ENCODE assay signal across 28 cellular contexts in genomic region chr17:60043846-60044245, GRCh38.
"Had no signal": no experiment of that assay in that cellular context is flagged by ENCODE, and none has a peak within 500 bp of the region (broad histone marks: within the 10 kb centered on the region; RNA-seq: fewer than 3 reads in every experiment).

No MANE protein-coding gene starts in this region.

- H3K27ac Mint-ChIP-seq: immature natural killer cell; nephron; progenitor cell of endocrine pancreas; stimulated activated naive CD8-positive, alpha-beta T cell treated with anti-CD3 and anti-CD28 coated beads, Interleukin-15, Interleukin-2, amounts not matched to agents 100 ng/mL and 50 ng/mL, for 24 hours; type B pancreatic cell had no signal

- H3K27me3 ChIP-seq: left lung, right atrium auricular region, suprapubic skin, tibial artery, vagina had no signal

- H3K27ac ChIP-seq: left lung, lower lobe of right lung, parathyroid adenoma, right atrium auricular region, skin epidermis, suprapubic skin, thoracic aorta, tibial artery, vagina had no signal

- H3K9me3 Mint-ChIP-seq: immature natural killer cell; naive thymus-derived CD8-positive, alpha-beta T cell; nephron; neural crest cell; stimulated activated naive CD8-positive, alpha-beta T cell treated with anti-CD3 and anti-CD28 coated beads, Interleukin-15, Interleukin-2, amounts not matched to agents 100 ng/mL and 50 ng/mL, for 24 hours; type B pancreatic cell had no signal

- H2AFZ ChIP-seq: parathyroid adenoma had no signal

- H3K4me3 ChIP-seq: left lung, lower lobe of right lung, right atrium auricular region, skin epidermis, suprapubic skin, thoracic aorta, tibial artery, vagina had no signal

- H3K4me1 ChIP-seq: left lung, lower lobe of right lung, parathyroid adenoma, right atrium auricular region, suprapubic skin, tibial artery, vagina had no signal

- H3K4me3 Mint-ChIP-seq: immature natural killer cell; naive thymus-derived CD8-positive, alpha-beta T cell; nephron; neural crest cell; stimulated activated naive CD8-positive, alpha-beta T cell treated with anti-CD3 and anti-CD28 coated beads, Interleukin-15, Interleukin-2, amounts not matched to agents 100 ng/mL and 50 ng/mL, for 24 hours; type B pancreatic cell had no signal

- H3K79me2 ChIP-seq: parathyroid adenoma had no signal

- DNase-seq: hippocampal formation; immature natural killer cell; kidney; left colon; left lung; lower lobe of right lung; mammary epithelial cell; mesenchymal stem cell; naive thymus-derived CD8-positive, alpha-beta T cell; nucleus accumbens; stimulated activated CD4-positive, alpha-beta T cell treated with anti-CD3 and anti-CD28 coated beads, Interleukin-12 subunit alpha, Interleukin-12 subunit beta, amount 100 ng/mL, for 4 hours; stimulated activated CD4-positive, alpha-beta T cell treated with anti-CD3 and anti-CD28 coated beads, Interleukin-15, amount 100 ng/mL, for 24 hours; stimulated activated CD4-positive, alpha-beta T cell treated with anti-CD3 and anti-CD28 coated beads, Interleukin-2, amount 100 ng/mL, for 24 hours; stimulated activated CD4-positive, alpha-beta T cell treated with anti-CD3 and anti-CD28 coated beads, Interleukin-4, amount 100 ng/mL, for 1 hour; stimulated activated naive CD4-positive, alpha-beta T cell; tibial artery had no signal

- H3K4me1 Mint-ChIP-seq: immature natural killer cell; naive thymus-derived CD8-positive, alpha-beta T cell; nephron; neural crest cell had no signal

- ATAC-seq: left colon; left lung; lower lobe of right lung; naive thymus-derived CD8-positive, alpha-beta T cell; sciatic nerve had no signal

- H3K9me3 ChIP-seq: left lung, lower lobe of right lung, right atrium auricular region, suprapubic skin, thoracic aorta, tibial artery, vagina had no signal

- H3K27me3 Mint-ChIP-seq: naive thymus-derived CD8-positive, alpha-beta T cell; progenitor cell of endocrine pancreas; stimulated activated naive CD8-positive, alpha-beta T cell treated with anti-CD3 and anti-CD28 coated beads, Interleukin-15, Interleukin-2, amounts not matched to agents 100 ng/mL and 50 ng/mL, for 24 hours; type B pancreatic cell had no signal
